ENCODE assay signal across 18 cellular contexts in the genomic region with DNA sequence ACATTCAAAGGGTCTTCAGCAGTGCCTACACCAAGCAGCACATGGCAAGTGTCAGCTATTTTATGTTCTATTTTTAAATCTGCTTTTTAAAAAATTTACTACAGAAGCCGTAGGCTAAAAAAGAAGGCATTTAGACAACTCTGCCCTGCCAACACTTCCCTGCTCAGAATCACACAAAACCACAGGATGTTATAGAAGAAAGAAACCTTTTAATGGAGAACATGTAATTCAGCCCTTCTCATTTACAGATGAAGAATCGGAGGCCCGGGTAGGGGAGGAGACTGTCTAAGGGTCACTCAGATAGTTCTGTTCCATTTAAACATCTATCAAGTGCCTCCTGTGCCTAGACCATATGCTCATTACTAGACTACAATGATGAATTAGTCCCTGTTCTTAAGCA.
"Had no signal": no experiment of that assay in that cellular context is flagged by ENCODE, and none has a peak within 500 bp of the region (broad histone marks: within the 10 kb centered on the region; RNA-seq: fewer than 3 reads in every experiment).

No MANE protein-coding gene starts in this region.

- H3K27ac ChIP-seq: cardiac muscle cell, esophagus squamous epithelium, neutrophil, parathyroid adenoma, right lobe of liver, thoracic aorta, upper lobe of right lung had no signal

- H3K9me3 Mint-ChIP-seq: activated CD4-positive, alpha-beta T cell treated with anti-CD3 and anti-CD28 coated beads, Interleukin-2, amount 10 ng/mL, durations not matched to agents 7 days and 5 days; activated naive CD4-positive, alpha-beta T cell treated with anti-CD3 and anti-CD28 coated beads for 36 hours; activated T-cell treated with anti-CD3 and anti-CD28 coated beads, Interleukin-2, amount 50 U/mL, for 24 hours; natural killer cell treated with Interleukin-12 subunit alpha and Interleukin-12 subunit beta and Interleukin-15 and Interleukin-18, amount 100 ng/mL, for 72 hours; stimulated activated effector memory CD8-positive, alpha-beta T cell treated with anti-CD3 and anti-CD28 coated beads, Interleukin-12 subunit alpha, Interleukin-12 subunit beta, amount 100 ng/mL, for 72 hours had no signal

- H3K79me2 ChIP-seq: parathyroid adenoma had no signal

- H3K27ac Mint-ChIP-seq: activated CD4-positive, alpha-beta T cell treated with anti-CD3 and anti-CD28 coated beads, Interleukin-2, amount 10 ng/mL, durations not matched to agents 7 days and 5 days; activated CD8-positive, alpha-beta T cell treated with anti-CD3 and anti-CD28 coated beads, Interleukin-2, amount 10 ng/mL, durations not matched to agents 7 days and 5 days; activated naive CD4-positive, alpha-beta T cell treated with anti-CD3 and anti-CD28 coated beads for 36 hours; activated T-cell treated with anti-CD3 and anti-CD28 coated beads, Interleukin-2, amount 50 U/mL, for 24 hours; natural killer cell treated with Interleukin-12 subunit alpha and Interleukin-12 subunit beta and Interleukin-15 and Interleukin-18, amount 100 ng/mL, for 72 hours; stimulated activated effector memory CD8-positive, alpha-beta T cell treated with anti-CD3 and anti-CD28 coated beads, Interleukin-12 subunit alpha, Interleukin-12 subunit beta, amount 100 ng/mL, for 72 hours had no signal

- H3K36me3 ChIP-seq: cardiac muscle cell, esophagus squamous epithelium, neutrophil, right lobe of liver, thoracic aorta, upper lobe of right lung had no signal

- H3K9ac ChIP-seq: parathyroid adenoma had no signal

- H3K4me3 Mint-ChIP-seq: activated CD4-positive, alpha-beta T cell treated with anti-CD3 and anti-CD28 coated beads, Interleukin-2, amount 10 ng/mL, durations not matched to agents 7 days and 5 days; activated CD8-positive, alpha-beta T cell treated with anti-CD3 and anti-CD28 coated beads, Interleukin-2, amount 10 ng/mL, durations not matched to agents 7 days and 5 days; activated naive CD4-positive, alpha-beta T cell treated with anti-CD3 and anti-CD28 coated beads for 36 hours; activated T-cell treated with anti-CD3 and anti-CD28 coated beads, Interleukin-2, amount 50 U/mL, for 24 hours; natural killer cell treated with Interleukin-12 subunit alpha and Interleukin-12 subunit beta and Interleukin-15 and Interleukin-18, amount 100 ng/mL, for 72 hours; stimulated activated effector memory CD8-positive, alpha-beta T cell treated with anti-CD3 and anti-CD28 coated beads, Interleukin-12 subunit alpha, Interleukin-12 subunit beta, amount 100 ng/mL, for 72 hours had no signal

- H2AFZ ChIP-seq: parathyroid adenoma had no signal

- DNase-seq: activated CD4-positive, alpha-beta T cell treated with anti-CD3 and anti-CD28 coated beads, Interleukin-2, amount 10 ng/mL, durations not matched to agents 7 days and 5 days; activated CD8-positive, alpha-beta T cell treated with anti-CD3 and anti-CD28 coated beads, Interleukin-2, amount 10 ng/mL, durations not matched to agents 7 days and 5 days; activated naive CD4-positive, alpha-beta T cell treated with anti-CD3 and anti-CD28 coated beads for 36 hours; activated T-cell treated with anti-CD3 and anti-CD28 coated beads, Interleukin-2, amount 50 U/mL, for 24 hours; dermis blood vessel endothelial cell; effector memory CD4-positive, alpha-beta T cell; esophagus squamous epithelium; right lobe of liver; stimulated activated CD4-positive, alpha-beta T cell treated with anti-CD3 and anti-CD28 coated beads, Interleukin-4, amount 100 ng/mL, for 24 hours; upper lobe of right lung had no signal

- H3K27me3 ChIP-seq: cardiac muscle cell, neutrophil, right lobe of liver, upper lobe of right lung had no signal

- H3K9me3 ChIP-seq: esophagus squamous epithelium, neutrophil, right lobe of liver, thoracic aorta, upper lobe of right lung had no signal

- ATAC-seq: activated CD4-positive, CD25-positive, alpha-beta regulatory T cell treated with anti-CD3 and anti-CD28 coated beads, Interleukin-2, amount 50 U/mL, for 24 hours; activated CD8-positive, alpha-beta T cell treated with anti-CD3 and anti-CD28 coated beads, Interleukin-2, amount 10 ng/mL, durations not matched to agents 7 days and 5 days; natural killer cell treated with Interleukin-12 subunit alpha and Interleukin-12 subunit beta and Interleukin-15 and Interleukin-18, amount 100 ng/mL, for 72 hours; right lobe of liver; stimulated activated effector memory CD8-positive, alpha-beta T cell treated with anti-CD3 and anti-CD28 coated beads, Interleukin-12 subunit alpha, Interleukin-12 subunit beta, amount 100 ng/mL, for 72 hours had no signal

- H3K4me1 ChIP-seq: parathyroid adenoma, right lobe of liver had no signal

- H3K36me3 Mint-ChIP-seq: natural killer cell treated with Interleukin-12 subunit alpha and Interleukin-12 subunit beta and Interleukin-15 and Interleukin-18, amount 100 ng/mL, for 72 hours; stimulated activated effector memory CD8-positive, alpha-beta T cell treated with anti-CD3 and anti-CD28 coated beads, Interleukin-12 subunit alpha, Interleukin-12 subunit beta, amount 100 ng/mL, for 72 hours had no signal

- H3K4me1 Mint-ChIP-seq: activated CD4-positive, alpha-beta T cell treated with anti-CD3 and anti-CD28 coated beads, Interleukin-2, amount 10 ng/mL, durations not matched to agents 7 days and 5 days; stimulated activated effector memory CD8-positive, alpha-beta T cell treated with anti-CD3 and anti-CD28 coated beads, Interleukin-12 subunit alpha, Interleukin-12 subunit beta, amount 100 ng/mL, for 72 hours had no signal

- H3K4me3 ChIP-seq: cardiac muscle cell, esophagus squamous epithelium, lung, right lobe of liver, thoracic aorta, upper lobe of right lung had no signal
